In the genomic region with DNA sequence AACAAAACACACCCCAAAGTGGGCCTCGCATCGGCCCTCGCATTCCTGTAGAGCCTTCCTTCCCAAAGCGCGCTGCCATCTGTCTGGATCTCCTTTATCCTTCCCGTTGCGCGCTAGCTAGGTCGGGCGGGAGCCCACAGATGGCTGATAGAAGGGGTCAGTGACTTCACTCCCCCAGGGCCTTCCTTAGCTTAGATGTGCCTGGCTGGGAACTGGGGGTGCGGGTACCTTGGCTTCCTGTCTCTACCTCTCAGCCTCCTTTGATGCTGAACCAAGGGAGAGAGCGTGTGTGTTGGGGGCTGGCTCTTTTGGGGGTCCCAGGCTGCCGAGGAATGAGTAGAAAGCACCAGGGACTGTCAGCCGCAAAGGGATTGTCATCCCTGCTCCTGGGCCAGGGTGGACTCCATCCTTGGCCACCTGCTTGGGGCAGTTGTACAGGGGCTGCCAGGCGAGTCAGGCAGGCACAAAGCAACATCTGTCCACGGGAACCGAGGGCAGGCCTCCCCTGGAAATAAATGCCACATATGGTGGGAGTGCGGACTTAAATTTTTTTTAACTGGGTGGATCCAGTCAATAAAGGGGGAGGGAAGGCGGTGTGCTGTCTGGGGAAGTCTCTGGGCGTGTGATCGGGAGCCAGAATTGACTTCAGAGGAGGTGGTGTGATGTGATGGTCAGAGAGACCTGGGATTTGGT, we compare ENCODE assay signal across 1 cellular context.
TF ChIP-seq lines count a peak whose summit lies in the region.

No MANE protein-coding gene starts in this region.

TF ChIP-seq in HEK293, 187 proteins besides CTCF, POLR2A, EP300 and RAD21 (continued from another document):
- no peak for TF ChIP-seq ZNF707 (tag by site-specific recombination; IDR thresholded peaks at IDR 0.05)
- no peak for TF ChIP-seq HOXC10 (CRISPR knock-in tag; IDR thresholded peaks at IDR 0.05)
- TF ChIP-seq, protein P1, sequence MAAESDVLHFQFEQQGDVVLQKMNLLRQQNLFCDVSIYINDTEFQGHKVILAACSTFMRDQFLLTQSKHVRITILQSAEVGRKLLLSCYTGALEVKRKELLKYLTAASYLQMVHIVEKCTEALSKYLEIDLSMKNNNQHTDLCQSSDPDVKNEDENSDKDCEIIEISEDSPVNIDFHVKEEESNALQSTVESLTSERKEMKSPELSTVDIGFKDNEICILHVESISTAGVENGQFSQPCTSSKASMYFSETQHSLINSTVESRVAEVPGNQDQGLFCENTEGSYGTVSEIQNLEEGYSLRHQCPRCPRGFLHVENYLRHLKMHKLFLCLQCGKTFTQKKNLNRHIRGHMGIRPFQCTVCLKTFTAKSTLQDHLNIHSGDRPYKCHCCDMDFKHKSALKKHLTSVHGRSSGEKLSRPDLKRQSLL (tag by site-specific recombination; IDR thresholded peaks at IDR 0.05), result no peak
- TF ChIP-seq ZNF600 (tag by site-specific recombination; IDR thresholded peaks at IDR 0.05), result no peak
- TF ChIP-seq OSR2 (tag by site-specific recombination; IDR thresholded peaks at IDR 0.05), result no peak
- 0 out of 2 replicates have a peak, but pooled peaks have one; percentile 17 for TF ChIP-seq ZBTB10 (tag by site-specific recombination; IDR thresholded peaks at IDR 0.05)
- TF ChIP-seq ZNF155 (tag by site-specific recombination; IDR thresholded peaks at IDR 0.05), result no peak
- no peak for TF ChIP-seq BCL11B (tag by site-specific recombination; IDR thresholded peaks at IDR 0.05; ENCODE audit: low read depth)
- TF ChIP-seq, protein P2, sequence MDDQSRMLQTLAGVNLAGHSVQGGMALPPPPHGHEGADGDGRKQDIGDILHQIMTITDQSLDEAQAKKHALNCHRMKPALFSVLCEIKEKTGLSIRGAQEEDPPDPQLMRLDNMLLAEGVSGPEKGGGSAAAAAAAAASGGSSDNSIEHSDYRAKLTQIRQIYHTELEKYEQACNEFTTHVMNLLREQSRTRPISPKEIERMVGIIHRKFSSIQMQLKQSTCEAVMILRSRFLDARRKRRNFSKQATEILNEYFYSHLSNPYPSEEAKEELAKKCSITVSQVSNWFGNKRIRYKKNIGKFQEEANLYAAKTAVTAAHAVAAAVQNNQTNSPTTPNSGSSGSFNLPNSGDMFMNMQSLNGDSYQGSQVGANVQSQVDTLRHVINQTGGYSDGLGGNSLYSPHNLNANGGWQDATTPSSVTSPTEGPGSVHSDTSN (CRISPR knock-in tag; IDR thresholded peaks at IDR 0.05), result no peak
- TF ChIP-seq ZNF132 (tag by site-specific recombination; IDR thresholded peaks at IDR 0.05; ENCODE audit: borderline replicate concordance), result no peak
- TF ChIP-seq ZBTB8A (tag by site-specific recombination; IDR thresholded peaks at IDR 0.05), result peak; percentile 41
- TF ChIP-seq ZNF558 (tag by site-specific recombination; IDR thresholded peaks at IDR 0.05), result no peak
- TF ChIP-seq ZNF670 (tag by site-specific recombination; IDR thresholded peaks at IDR 0.05; ENCODE audit: low read depth), result no peak
- TF ChIP-seq ZBTB49 (tag by site-specific recombination; IDR thresholded peaks at IDR 0.05; ENCODE audit: low read depth), result no peak
- no peak for TF ChIP-seq ZNF747 (tag by site-specific recombination; IDR thresholded peaks at IDR 0.05)
- TF ChIP-seq ZNF350 (tag by site-specific recombination; IDR thresholded peaks at IDR 0.05), result no peak
- TF ChIP-seq, protein P3, sequence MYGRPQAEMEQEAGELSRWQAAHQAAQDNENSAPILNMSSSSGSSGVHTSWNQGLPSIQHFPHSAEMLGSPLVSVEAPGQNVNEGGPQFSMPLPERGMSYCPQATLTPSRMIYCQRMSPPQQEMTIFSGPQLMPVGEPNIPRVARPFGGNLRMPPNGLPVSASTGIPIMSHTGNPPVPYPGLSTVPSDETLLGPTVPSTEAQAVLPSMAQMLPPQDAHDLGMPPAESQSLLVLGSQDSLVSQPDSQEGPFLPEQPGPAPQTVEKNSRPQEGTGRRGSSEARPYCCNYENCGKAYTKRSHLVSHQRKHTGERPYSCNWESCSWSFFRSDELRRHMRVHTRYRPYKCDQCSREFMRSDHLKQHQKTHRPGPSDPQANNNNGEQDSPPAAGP (tag by site-specific recombination; IDR thresholded peaks at IDR 0.05), result no peak
- TF ChIP-seq ZNF292 (tag by site-specific recombination; IDR thresholded peaks at IDR 0.05; ENCODE audit: borderline replicate concordance, low read depth), result no peak
- peak; percentile 38; the same call in 1 of the 2 replicates for TF ChIP-seq SP3 (tag by site-specific recombination; IDR thresholded peaks at IDR 0.05)
- TF ChIP-seq ZNF2 (tag by site-specific recombination; IDR thresholded peaks at IDR 0.05), result no peak
- no peak for TF ChIP-seq ZNF426 (tag by site-specific recombination; IDR thresholded peaks at IDR 0.05)
- peak; percentile 75 for TF ChIP-seq GLIS2 (tag by site-specific recombination; IDR thresholded peaks at IDR 0.05)
